14 cellular contexts compared by ENCODE assay signal in the genomic region with DNA sequence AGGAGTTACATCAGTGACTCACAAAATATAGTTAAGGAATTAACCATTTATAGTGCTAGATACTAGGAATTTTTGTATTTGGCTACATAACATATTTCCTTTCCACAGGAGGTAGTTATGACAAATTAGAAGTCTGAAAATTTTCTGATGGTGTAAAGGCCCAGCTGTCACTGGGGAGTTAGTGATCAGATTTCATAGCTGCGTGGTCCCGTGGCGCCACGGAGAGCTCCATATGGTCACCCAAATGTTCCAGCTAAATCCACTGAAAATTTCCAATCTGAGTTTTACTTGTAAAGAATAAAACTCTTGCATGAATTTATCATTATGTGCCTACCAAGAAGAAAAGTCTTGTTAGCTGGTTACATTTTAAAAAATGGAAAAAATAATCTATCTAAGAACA.
"Had no signal": no experiment of that assay in that cellular context is flagged by ENCODE, and none has a peak within 500 bp of the region (broad histone marks: within the 10 kb centered on the region; RNA-seq: fewer than 3 reads in every experiment).

No MANE protein-coding gene starts in this region.

- H3K4me3 Mint-ChIP-seq: activated CD4-positive, alpha-beta memory T cell treated with anti-CD3 and anti-CD28 coated beads, Interleukin-2, amount 10 ng/mL, durations not matched to agents 7 days and 5 days; activated CD4-positive, alpha-beta T cell treated with anti-CD3 and anti-CD28 coated beads for 36 hours; activated T-cell treated with anti-CD3 and anti-CD28 coated beads, Interleukin-2, amount 50 U/mL, for 4 hours had no signal

- DNase-seq: activated CD4-positive, alpha-beta memory T cell treated with anti-CD3 and anti-CD28 coated beads, Interleukin-2, amount 10 ng/mL, durations not matched to agents 7 days and 5 days; activated CD4-positive, alpha-beta T cell treated with anti-CD3 and anti-CD28 coated beads for 36 hours; activated effector memory CD4-positive, alpha-beta T cell treated with Interleukin-2 at 50 U/mL for 16 hours; activated naive CD4-positive, alpha-beta T cell treated with anti-CD3 and anti-CD28 coated beads, Interleukin-2, amount 50 U/mL, for 16 hours; activated T-cell treated with anti-CD3 and anti-CD28 coated beads, Interleukin-2, amount 50 U/mL, for 4 hours; kidney glomerular epithelial cell; left ventricle myocardium superior; mesenchymal stem cell; right lobe of liver; spleen; stomach had no signal

- H3K27ac Mint-ChIP-seq: activated CD4-positive, alpha-beta memory T cell treated with anti-CD3 and anti-CD28 coated beads, Interleukin-2, amount 10 ng/mL, durations not matched to agents 7 days and 5 days; activated CD4-positive, alpha-beta T cell treated with anti-CD3 and anti-CD28 coated beads for 36 hours had no signal

- H3K27me3 Mint-ChIP-seq: activated CD4-positive, alpha-beta memory T cell treated with anti-CD3 and anti-CD28 coated beads, Interleukin-2, amount 10 ng/mL, durations not matched to agents 7 days and 5 days; activated CD4-positive, alpha-beta T cell treated with anti-CD3 and anti-CD28 coated beads for 36 hours had no signal

- ATAC-seq: activated CD4-positive, alpha-beta T cell treated with anti-CD3 and anti-CD28 coated beads for 36 hours; activated T-cell treated with anti-CD3 and anti-CD28 coated beads, Interleukin-2, amount 50 U/mL, for 4 hours; left ventricle myocardium superior; right lobe of liver had no signal

- H3K27ac ChIP-seq: cardiac muscle cell, coronary artery, esophagus muscularis mucosa, right lobe of liver, spleen, stomach had no signal

- H3K4me1 Mint-ChIP-seq: activated CD4-positive, alpha-beta memory T cell treated with anti-CD3 and anti-CD28 coated beads, Interleukin-2, amount 10 ng/mL, durations not matched to agents 7 days and 5 days; activated CD4-positive, alpha-beta T cell treated with anti-CD3 and anti-CD28 coated beads for 36 hours had no signal
